Comparison of ENCODE assay signal across 1 cellular context in the genomic region with DNA sequence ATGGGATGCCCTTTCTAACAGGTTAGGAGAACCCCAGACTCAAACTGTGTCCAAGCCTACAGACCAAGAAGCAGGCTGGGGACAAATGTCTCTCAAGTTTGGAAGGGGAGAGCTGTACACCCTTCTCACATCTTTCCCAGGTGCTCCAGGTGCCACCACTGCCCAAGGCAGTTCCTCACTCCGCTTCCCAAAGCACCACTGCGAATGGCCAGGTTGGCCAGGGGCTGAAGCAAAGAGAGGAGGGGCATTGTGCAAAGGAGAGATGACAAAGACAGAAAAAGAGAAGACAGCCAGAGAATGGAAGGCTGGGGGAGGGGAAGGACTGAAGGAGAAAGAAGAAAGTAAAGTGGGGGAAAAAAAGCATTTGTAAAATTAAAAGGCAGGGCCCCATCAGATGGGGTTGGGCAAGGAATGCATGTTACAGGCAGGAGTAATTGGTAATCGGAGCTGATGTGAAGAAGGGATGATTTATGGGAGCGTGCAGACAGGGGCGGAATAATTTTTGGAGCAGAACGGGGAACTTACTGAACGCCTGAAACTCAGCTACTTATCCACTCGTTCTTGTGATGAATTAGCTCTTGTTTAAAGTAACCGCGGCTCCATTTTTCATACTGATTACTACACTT.
A peak's percentile ranks its signal among the peaks of the same experiment; 100 is the strongest.
TF ChIP-seq lines count a peak whose summit lies in the region.

No MANE protein-coding gene starts in this region.

TF ChIP-seq in HEK293, 187 proteins besides CTCF, POLR2A, EP300 and RAD21 (continued from another document):
- TF ChIP-seq REPIN1 (tag by site-specific recombination; IDR thresholded peaks at IDR 0.05; ENCODE audit: low read depth) (no peak), ZNF354C (tag by site-specific recombination; IDR thresholded peaks at IDR 0.05; ENCODE audit: borderline replicate concordance, low read depth) (no peak), ZFP3 (tag by site-specific recombination; IDR thresholded peaks at IDR 0.05; ENCODE audit: low read depth) (no peak), OVOL3 (tag by site-specific recombination; IDR thresholded peaks at IDR 0.05) (no peak; the same call in 1 of the 2 replicates), ZNF175 (tag by site-specific recombination; IDR thresholded peaks at IDR 0.05) (no peak), ZNF660 (tag by site-specific recombination; IDR thresholded peaks at IDR 0.05) (no peak), TRIM28 (IDR thresholded peaks at IDR 0.05; ENCODE audit: borderline replicate concordance, low read length) (peak; percentile 41; the same call in 1 of the 2 replicates)
- TF ChIP-seq, protein P1, sequence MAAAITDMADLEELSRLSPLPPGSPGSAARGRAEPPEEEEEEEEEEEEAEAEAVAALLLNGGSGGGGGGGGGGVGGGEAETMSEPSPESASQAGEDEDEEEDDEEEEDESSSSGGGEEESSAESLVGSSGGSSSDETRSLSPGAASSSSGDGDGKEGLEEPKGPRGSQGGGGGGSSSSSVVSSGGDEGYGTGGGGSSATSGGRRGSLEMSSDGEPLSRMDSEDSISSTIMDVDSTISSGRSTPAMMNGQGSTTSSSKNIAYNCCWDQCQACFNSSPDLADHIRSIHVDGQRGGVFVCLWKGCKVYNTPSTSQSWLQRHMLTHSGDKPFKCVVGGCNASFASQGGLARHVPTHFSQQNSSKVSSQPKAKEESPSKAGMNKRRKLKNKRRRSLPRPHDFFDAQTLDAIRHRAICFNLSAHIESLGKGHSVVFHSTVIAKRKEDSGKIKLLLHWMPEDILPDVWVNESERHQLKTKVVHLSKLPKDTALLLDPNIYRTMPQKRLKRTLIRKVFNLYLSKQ (tag by site-specific recombination; IDR thresholded peaks at IDR 0.05; ENCODE audit: borderline replicate concordance): no peak
TF ChIP-seq in HEK293: peak in this region for 33.
